Comparison of ENCODE assay signal across 9 cellular contexts in the genomic region with DNA sequence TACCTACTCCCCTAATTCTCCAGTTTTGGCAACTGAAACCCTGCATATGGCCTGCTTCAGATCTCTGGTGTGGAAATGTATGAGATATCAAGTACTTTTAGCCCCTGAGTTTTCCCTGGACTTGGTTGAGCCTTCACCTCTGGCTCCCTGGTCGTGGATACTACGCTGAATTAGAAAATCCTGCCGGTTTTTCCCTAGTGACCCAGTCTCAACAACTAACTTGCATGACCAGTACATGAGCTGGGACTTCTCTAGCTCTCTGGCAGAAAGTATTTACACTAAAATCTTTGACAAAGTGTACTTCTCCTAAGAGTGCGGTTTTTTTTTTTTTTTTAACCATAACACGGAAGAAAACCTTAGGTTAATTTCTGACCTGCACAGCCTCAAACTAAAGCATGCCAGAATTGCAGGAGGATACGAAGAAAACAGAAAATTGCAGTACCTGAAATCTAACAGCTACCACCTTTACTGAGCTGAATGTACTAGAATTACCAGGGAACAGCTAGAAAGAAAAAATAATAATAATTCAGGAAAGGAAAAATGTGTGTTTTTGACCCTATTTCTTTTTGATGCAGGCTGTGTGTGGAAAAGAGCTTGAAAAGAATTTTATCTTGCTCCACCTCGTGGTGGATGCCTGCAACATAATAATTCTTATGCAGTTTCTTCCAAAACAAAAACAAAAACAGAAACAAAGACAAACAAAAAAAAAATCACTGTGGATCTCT.
DNase-seq lines count a peak whose midpoint lies in the region; ATAC-seq, FAIRE-seq and TF ChIP-seq lines count a peak whose summit lies in the region.
"Had no signal": no experiment of that assay in that cellular context is flagged by ENCODE, and none has a peak within 500 bp of the region (broad histone marks: within the 10 kb centered on the region; RNA-seq: fewer than 3 reads in every experiment).

No MANE protein-coding gene starts in this region.

- no peak overlapping the region for H3K4me3 Mint-ChIP-seq in glutamatergic neuron (ENCODE audit: unreplicated experiment)
- no peak overlapping the region for H3K4me3 Mint-ChIP-seq in activated CD4-positive, alpha-beta memory T cell treated with anti-CD3 and anti-CD28 coated beads for 36 hours

- H3K36me3 ChIP-seq in SK-N-MC (ENCODE audit: insufficient read depth, low read length) (no peaks in the 10 kb centered on the region), transverse colon (no peaks in the 10 kb centered on the region)

- intact Hi-C loops in transverse colon (cut with DNase I; ENCODE audit: low total_unique reads): no loop called here
- intact Hi-C loops in activated CD4-positive, alpha-beta memory T cell treated with anti-CD3 and anti-CD28 coated beads for 36 hours (cut with micrococcal nuclease): loop anchor here (1.0 to 10.0 kb wide), 6 partner anchors 112 to 735 kb away; a partner anchor contains a TSS

- TF ChIP-seq EP300 in transverse colon (IDR thresholded peaks at IDR 0.05; ENCODE audit: low read depth): no peak

- H3K36me3 Mint-ChIP-seq in glutamatergic neuron (ENCODE audit: unreplicated experiment): no peaks in the 10 kb centered on the region
- no peaks in the 10 kb centered on the region for H3K36me3 Mint-ChIP-seq in activated CD4-positive, alpha-beta memory T cell treated with anti-CD3 and anti-CD28 coated beads for 36 hours

- peak overlapping the region; percentile 99 for H3K27ac ChIP-seq in SK-N-MC
- no peak overlapping the region for H3K27ac ChIP-seq in transverse colon
- H3K27ac ChIP-seq: epithelial cell of prostate had no signal

- no peaks in the 10 kb centered on the region for H3K9me3 Mint-ChIP-seq in glutamatergic neuron (ENCODE audit: unreplicated experiment)
- no peaks in the 10 kb centered on the region for H3K9me3 Mint-ChIP-seq in activated CD4-positive, alpha-beta memory T cell treated with anti-CD3 and anti-CD28 coated beads for 36 hours

- H3K9me3 ChIP-seq in SK-N-MC (ENCODE audit: low read depth, low read length) (no peaks in the 10 kb centered on the region), transverse colon (no peaks in the 10 kb centered on the region)

- no peak for ATAC-seq in HG03378 (IDR thresholded peaks at IDR 0.05; ENCODE audit: unreplicated experiment)

- POLR2A ChIA-PET in AG04449 (lab: Yijun Ruan, JAX): no interaction called here
- POLR2A ChIA-PET in activated CD4-positive, alpha-beta memory T cell treated with anti-CD3 and anti-CD28 coated beads for 36 hours (lab: Charles Lee): interaction anchor here (0.7 kb wide), 1 partner anchor 272 kb away, joined by 5 read pairs; no protein-coding TSS in a partner anchor

- peak; percentile 11 for FAIRE-seq in GM19239 (lab: Jason Lieb, UNC)

- no peak overlapping the region for H3K4me3 ChIP-seq in AG04449 (ENCODE audit: low read depth, low read length)
- peak overlapping the region; percentile 67 for H3K4me3 ChIP-seq in SK-N-MC
- no peak overlapping the region for H3K4me3 ChIP-seq in transverse colon

- DNase-seq in AG04449 (ENCODE audit: low read depth, low spot score) (no peak), GM19239 (ENCODE audit: insufficient read length, low spot score) (no peak), SK-N-MC (ENCODE audit: low read depth, low spot score) (no peak), glutamatergic neuron (no peak), transverse colon (no peak), cortex of kidney (lab: John Stamatoyannopoulos, UW) (no peak)
- DNase-seq in activated CD4-positive, alpha-beta memory T cell treated with anti-CD3 and anti-CD28 coated beads for 36 hours: no peak

- H3K27me3 Mint-ChIP-seq in glutamatergic neuron (ENCODE audit: unreplicated experiment): no peaks in the 10 kb centered on the region
- peaks cover 24% of the 10 kb centered on the region for H3K27me3 Mint-ChIP-seq in activated CD4-positive, alpha-beta memory T cell treated with anti-CD3 and anti-CD28 coated beads for 36 hours

- 29 to 43% methylated on average over 4 to 7 of the region's 7 CpGs for WGBS in transverse colon (ENCODE audit: low coverage in 1 of 2), 2 donors

- CTCF ChIA-PET in AG04449 (lab: Yijun Ruan, JAX): interaction anchor here (0.7 to 10.2 kb wide), 30 partner anchors 8 to 1771 kb away, joined by 3 to 112 read pairs (median 5); a partner anchor contains a TSS
- CTCF ChIA-PET in activated CD4-positive, alpha-beta memory T cell treated with anti-CD3 and anti-CD28 coated beads for 36 hours (lab: Charles Lee): interaction anchor here (0.6 to 2.7 kb wide), 22 partner anchors 12 to 1742 kb away, joined by 3 to 11 read pairs (median 4); a partner anchor contains a TSS

- no peak overlapping the region for H3K27ac Mint-ChIP-seq in glutamatergic neuron (ENCODE audit: unreplicated experiment)
- no peak overlapping the region for H3K27ac Mint-ChIP-seq in activated CD4-positive, alpha-beta memory T cell treated with anti-CD3 and anti-CD28 coated beads for 36 hours

- H3K9ac ChIP-seq in SK-N-MC (ENCODE audit: insufficient read length): peak overlapping the region; percentile 87

- in situ Hi-C loops in transverse colon (cut with MboI; ENCODE audit: low pct_ligation_motif_present in 1 of 4, low pct_unique_long_range_greater_than_20kb in 1 of 4, low sequenced_read_pairs in 3 of 4): no loop called here

- H3K4me1 Mint-ChIP-seq in glutamatergic neuron (ENCODE audit: low read depth, unreplicated experiment): no peaks in the 10 kb centered on the region
- H3K4me1 Mint-ChIP-seq in activated CD4-positive, alpha-beta memory T cell treated with anti-CD3 and anti-CD28 coated beads for 36 hours (ENCODE audit: low read depth): no peaks in the 10 kb centered on the region

- no peaks in the 10 kb centered on the region for H3K4me1 ChIP-seq in transverse colon

- TF ChIP-seq CTCF in AG04449 (IDR thresholded peaks at IDR 0.05; ENCODE audit: insufficient read depth, low read length, missing control alignments) (peak; percentile 40), glutamatergic neuron (IDR thresholded peaks at IDR 0.05; ENCODE audit: partially characterized antibody, unreplicated experiment) (peak; percentile 72), transverse colon (IDR thresholded peaks at IDR 0.05) (peak in 4 of 5 experiments; percentile 26 to 43 (median 34))

- no peaks in the 10 kb centered on the region for H3K27me3 ChIP-seq in transverse colon

- no peak for TF ChIP-seq POLR2A in transverse colon (IDR thresholded peaks at IDR 0.05)
